In the genomic region with DNA sequence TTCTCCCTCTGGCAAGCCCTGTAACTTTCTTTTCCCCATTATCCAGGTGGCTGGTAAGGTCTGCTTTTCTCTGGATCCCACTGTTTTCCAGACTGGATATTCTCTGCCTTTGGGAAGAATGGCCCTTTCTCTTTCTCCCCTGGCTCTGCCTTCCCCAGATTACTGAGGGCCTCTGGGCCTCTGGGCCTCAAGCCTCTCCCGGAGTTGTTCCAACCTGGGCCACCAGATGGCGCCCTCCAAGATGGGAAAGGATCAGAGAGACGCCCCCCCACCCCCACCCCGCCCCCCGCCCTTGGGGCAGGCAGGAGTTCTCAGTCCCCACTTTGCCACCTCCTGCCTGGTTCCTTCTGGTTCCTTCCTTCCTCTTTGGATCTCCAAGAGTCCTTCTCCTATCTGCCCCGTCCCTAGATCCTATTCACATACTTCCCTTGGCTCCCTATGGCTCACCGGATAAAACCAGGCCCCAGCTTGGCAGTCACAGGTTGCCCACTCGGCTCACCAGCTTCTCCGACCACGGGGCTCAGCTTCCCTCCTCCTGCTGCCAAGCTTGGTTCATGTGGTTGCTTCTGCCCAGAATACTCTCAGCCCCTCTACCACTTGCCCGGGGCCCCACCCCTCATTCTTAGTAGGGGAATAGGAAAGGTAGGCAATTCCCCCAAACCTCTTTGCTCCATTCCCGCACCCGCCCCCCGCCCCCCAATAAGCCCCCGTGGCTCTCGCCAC, we compare ENCODE assay signal across 8 cellular contexts. TPM values are rescaled to one million over a fixed set of nuclear protein-coding genes. Genes with fewer than 3 reads are reported as not detected.
A peak's percentile ranks its signal among the peaks of the same experiment; 100 is the strongest.
DNase-seq lines count a peak whose midpoint lies in the region; ATAC-seq and TF ChIP-seq lines count a peak whose summit lies in the region.

No MANE protein-coding gene starts in this region.

- CTCF ChIA-PET in WTC11 (lab: Charles Lee), result interaction anchor here (0.6 to 3.6 kb wide), 29 partner anchors 8 to 625 kb away, joined by 3 to 46 read pairs (median 5); a partner anchor contains a TSS
- CTCF ChIA-PET in mammary epithelial cell (lab: Charles Lee; ENCODE audit: low non-redundant PET), result interaction anchor here (0.8 kb wide), 1 partner anchor 28 kb away, joined by 3 read pairs; no protein-coding TSS in a partner anchor

- no peak overlapping the region for H3K4me3 ChIP-seq in NB4 (ENCODE audit: low read depth, low read length)
- H3K4me3 ChIP-seq in mammary epithelial cell (replicated peaks in 1 of 3; ENCODE audit: insufficient read depth in 1 of 3, low read depth in 2 of 3, low read length in 3 of 3), result no peak overlapping the region

- TF ChIP-seq POLR2A in NB4 (IDR thresholded peaks at IDR 0.05; ENCODE audit: extremely low read depth, insufficient read length), result no peak

- H3K9ac ChIP-seq in mammary epithelial cell (ENCODE audit: insufficient read depth, low read length), result no peak overlapping the region

- POLR2A ChIA-PET in WTC11 (lab: Charles Lee), result interaction anchor here (1.9 kb wide), 1 partner anchor 27 kb away, joined by 5 read pairs; no protein-coding TSS in a partner anchor

- H3K27me3 Mint-ChIP-seq in WTC11 (ENCODE audit: low read depth), result peaks cover 38% of the 10 kb centered on the region

- WGBS in mammary epithelial cell (ENCODE audit: low coverage, missing lambda C conversion rate), result 20% methylated on average over 5 of the region's 16 CpGs

- H3K36me3 ChIP-seq in mammary epithelial cell (ENCODE audit: insufficient read depth, low read length), result no peaks in the 10 kb centered on the region

- peaks cover 15% of the 10 kb centered on the region for H3K36me3 Mint-ChIP-seq in WTC11

- H3K79me2 ChIP-seq in mammary epithelial cell (ENCODE audit: insufficient read depth, low read length), result no peaks in the 10 kb centered on the region

- peak; percentile 88 for DNase-seq in GM10266 (ENCODE audit: extremely low spot score)
- DNase-seq in NB4 (ENCODE audit: low read depth), result peak; percentile 46
- peak; percentile 97 for DNase-seq in WTC11 (ENCODE audit: low spot score)
- DNase-seq in mammary epithelial cell, result peak; percentile 28
- DNase-seq in kidney glomerular epithelial cell (lab: John Stamatoyannopoulos, UW), result peak; percentile 19
- peak; percentile 89 to 90 for DNase-seq in stimulated activated CD4-positive, alpha-beta T cell treated with anti-CD3 and anti-CD28 coated beads, Interleukin-2, amount 100 ng/mL, for 24 hours

- H4K20me1 ChIP-seq in mammary epithelial cell (ENCODE audit: insufficient read depth, low read length), result no peaks in the 10 kb centered on the region

- peaks cover 43% of the 10 kb centered on the region for H3K4me1 Mint-ChIP-seq in WTC11

- in situ Hi-C loops in mammary epithelial cell (cut with MboI; ENCODE audit: low sequenced_read_pairs in 2 of 2), result no loop called here

- no peak overlapping the region for H3K4me2 ChIP-seq in mammary epithelial cell (ENCODE audit: insufficient read depth, low read depth, low read length)

- peak; percentile 71 for TF ChIP-seq CTCF in GM10266 (IDR thresholded peaks at IDR 0.05; ENCODE audit: control insufficient read depth, insufficient read depth, low read depth, missing control alignments)
- peak; percentile 44 for TF ChIP-seq CTCF in NB4 (IDR thresholded peaks at IDR 0.05; ENCODE audit: low read depth, low read length)
- TF ChIP-seq CTCF in WTC11 (IDR thresholded peaks at IDR 0.05), result peak; percentile 95
- peak; percentile 45 to 65 for TF ChIP-seq CTCF in mammary epithelial cell (conservative IDR thresholded peaks at IDR 0.05 in 1 of 2, IDR thresholded peaks at IDR 0.05 in 1 of 2; ENCODE audit: extremely low read depth in 1 of 2, insufficient read depth in 1 of 2, low read depth in 1 of 2, low read length in 2 of 2)

- H3K4me1 ChIP-seq in mammary epithelial cell (ENCODE audit: insufficient read depth, low read length), result no peaks in the 10 kb centered on the region

- H3K9me3 ChIP-seq in mammary epithelial cell (replicated peaks; ENCODE audit: insufficient read depth, low read length), result no peaks in the 10 kb centered on the region

- H2AFZ ChIP-seq in mammary epithelial cell (ENCODE audit: low read depth, low read length), result no peak overlapping the region

- intact Hi-C loops in mammary epithelial cell (cut with micrococcal nuclease), result loop anchor here (1.0 to 2.0 kb wide), 2 partner anchors 28 to 330 kb away; a partner anchor contains a TSS

- H3K27ac ChIP-seq in mammary epithelial cell (ENCODE audit: insufficient read depth, low read depth, low read length), result no peak overlapping the region

- dilution Hi-C loops in mammary epithelial cell (cut with HindIII; ENCODE audit: low sequenced_read_pairs), result no loop called here

- no peak for ATAC-seq in WTC11
- no peak for ATAC-seq in GM21825 (IDR thresholded peaks at IDR 0.05; ENCODE audit: unreplicated experiment)
- ATAC-seq in GM19324 (IDR thresholded peaks at IDR 0.05; ENCODE audit: low FRiP score, unreplicated experiment), result no peak

- H3K27ac Mint-ChIP-seq in WTC11, result peak overlapping the region; percentile 76

- peak overlapping the region; percentile 88 for H3K4me3 Mint-ChIP-seq in WTC11

- no TSS peak for BruUV-seq in mammary epithelial cell (replicated peaks; lab: Mats Ljungman, UMichigan)

- no peaks in the 10 kb centered on the region for H3K27me3 ChIP-seq in mammary epithelial cell (ENCODE audit: insufficient read depth, low read length)

- no peaks in the 10 kb centered on the region for H3K9me3 Mint-ChIP-seq in WTC11

TF ChIP-seq in WTC11, 78 proteins besides CTCF, POLR2A, EP300 and RAD21:
- no peak for TF ChIP-seq NR3C1 (CRISPR knock-in tag; conservative IDR thresholded peaks at IDR 0.05; ENCODE audit: low read depth)
- TF ChIP-seq MXD4 (CRISPR knock-in tag; IDR thresholded peaks at IDR 0.05; ENCODE audit: borderline replicate concordance), result no peak
- no peak for TF ChIP-seq EMX1 (CRISPR knock-in tag; IDR thresholded peaks at IDR 0.05)
- no peak for TF ChIP-seq KAT7 (CRISPR knock-in tag; IDR thresholded peaks at IDR 0.05; ENCODE audit: borderline replicate concordance)
- TF ChIP-seq TCF7 (CRISPR knock-in tag; IDR thresholded peaks at IDR 0.05; ENCODE audit: low read depth), result no peak

RNA-seq across cellular contexts. Expression of a gene that starts 13.0 kb away (rescaled TPM):
- total RNA-seq in WTC11 (2021), result 38.9 to 43.8 TPM (median 42.8 TPM) in 3 replicates
- 10 to 100 TPM; 63.7 to 68.3 TPM for total RNA-seq in mammary epithelial cell
- 29.8 TPM for polyA plus RNA-seq in mammary epithelial cell
- polyA minus RNA-seq in mammary epithelial cell, result 23.0 TPM

RNA-seq across cellular contexts. Expression of a gene that starts 25.8 kb away (rescaled TPM):
- total RNA-seq in WTC11 (2021), result 35.3 to 39.5 TPM (median 38.4 TPM) in 3 replicates
- 10 to 100 TPM; 18.0 to 19.8 TPM for total RNA-seq in mammary epithelial cell
- polyA plus RNA-seq in mammary epithelial cell, result 17.0 TPM
- polyA minus RNA-seq in mammary epithelial cell, result 20.5 TPM

RNA-seq across cellular contexts. Expression of a gene that starts 28.7 kb away (rescaled TPM):
- total RNA-seq in WTC11 (2021), result 88.4 to 99.3 TPM (median 92.3 TPM) in 3 replicates
- 10 to 100 TPM; 29.8 to 74.8 TPM for total RNA-seq in mammary epithelial cell
- polyA plus RNA-seq in mammary epithelial cell, result 27.5 TPM
- 6.7 TPM for polyA minus RNA-seq in mammary epithelial cell

RNA-seq across cellular contexts. Expression of a gene that starts 50.6 kb away (rescaled TPM):
- 0.41 to 1.1 TPM (median 0.61 TPM) in 3 replicates for total RNA-seq in WTC11 (2021)
- total RNA-seq in mammary epithelial cell, result under 1 TPM in 1 of 2 donors, not detected in 1; 0.17 TPM
- polyA plus RNA-seq in mammary epithelial cell, result 0.03 TPM
- polyA minus RNA-seq in mammary epithelial cell, result not detected

Comparison
In these comparisons a context has a peak if more than half of its experiments do, and no peak if none do; other contexts are left out.
1. DNase-seq: peak in every context shown above with its lines; median percentile 97 in WTC11; 90 in stimulated activated CD4-positive, alpha-beta T cell treated with anti-CD3 and anti-CD28 coated beads, Interleukin-2, amount 100 ng/mL, for 24 hours; 88 in GM10266; 46 in NB4; 28 in mammary epithelial cell; 19 in kidney glomerular epithelial cell.
2. CTCF ChIP-seq: peak in every context shown above with its lines; median percentile 95 in WTC11; 71 in GM10266; 55 in mammary epithelial cell; 44 in NB4.